ENCODE assay signal across 2 cellular contexts in genomic region chr2:196287541-196287940, GRCh38.
TF ChIP-seq lines count a peak whose summit lies in the region.

No MANE protein-coding gene starts in this region.

TF ChIP-seq in GM12878, 131 proteins besides CTCF, POLR2A, EP300 and RAD21 (continued from another document):
- no peak for TF ChIP-seq CUX1 (IDR thresholded peaks at IDR 0.05; ENCODE audit: insufficient replicate concordance, low read depth, low read length)
- TF ChIP-seq FOXM1 (IDR thresholded peaks at IDR 0.05; ENCODE audit: low read depth, low read length) = peak; percentile 53; the same call in 1 of the 2 replicates
- TF ChIP-seq BRCA1 (IDR thresholded peaks at IDR 0.05; ENCODE audit: low read depth, low read length) = no peak

TF ChIP-seq in SK-N-SH treated with all-trans-retinoic acid at 6 μM for 48 hours, 23 proteins besides CTCF, POLR2A, EP300 and RAD21 (continued from another document):
- TF ChIP-seq CSRNP3 (CRISPR knock-in tag; IDR thresholded peaks at IDR 0.05) (no peak), ESRRG (CRISPR knock-in tag; IDR thresholded peaks at IDR 0.05) (no peak), ZNF8 (CRISPR knock-in tag; IDR thresholded peaks at IDR 0.05) (no peak), CSDC2 (CRISPR knock-in tag; IDR thresholded peaks at IDR 0.05) (no peak), ZFP3 (CRISPR knock-in tag; IDR thresholded peaks at IDR 0.05) (no peak), BACH2 (CRISPR knock-in tag; IDR thresholded peaks at IDR 0.05; ENCODE audit: borderline replicate concordance) (no peak), TSHZ2 (CRISPR knock-in tag; IDR thresholded peaks at IDR 0.05) (no peak), ZFP30 (CRISPR knock-in tag; IDR thresholded peaks at IDR 0.05) (no peak), OSR1 (CRISPR knock-in tag; IDR thresholded peaks at IDR 0.05) (no peak), CREB5 (CRISPR knock-in tag; IDR thresholded peaks at IDR 0.05; ENCODE audit: low read depth) (no peak), ZNF70 (CRISPR knock-in tag; IDR thresholded peaks at IDR 0.05) (no peak), POU6F1 (CRISPR knock-in tag; IDR thresholded peaks at IDR 0.05; ENCODE audit: borderline replicate concordance, low read depth) (no peak), ARNTL (CRISPR knock-in tag; IDR thresholded peaks at IDR 0.05; ENCODE audit: borderline replicate concordance, low read depth) (no peak), ISL1 (CRISPR knock-in tag; IDR thresholded peaks at IDR 0.05) (no peak), PPARA (CRISPR knock-in tag; IDR thresholded peaks at IDR 0.05; ENCODE audit: borderline replicate concordance) (no peak)
